In genomic region chr12:25501565-25501964, GRCh38 we compare ENCODE assay signal across 28 cellular contexts. TPM values are rescaled to one million over a fixed set of nuclear protein-coding genes. Genes with fewer than 3 reads are reported as not detected.
DNase-seq lines count a peak whose midpoint lies in the region; TF ChIP-seq lines count a peak whose summit lies in the region.
"Had no signal": no experiment of that assay in that cellular context is flagged by ENCODE, and none has a peak within 500 bp of the region (broad histone marks: within the 10 kb centered on the region; RNA-seq: fewer than 3 reads in every experiment).

No MANE protein-coding gene starts in this region.

- no peak for TF ChIP-seq CTCF in LNCaP clone FGC (IDR thresholded peaks at IDR 0.05; ENCODE audit: control insufficient read depth, extremely low read depth, insufficient read depth)

- intact Hi-C loops in activated naive CD4-positive, alpha-beta T cell treated with anti-CD3 and anti-CD28 coated beads for 36 hours (cut with micrococcal nuclease): no loop called here

- H3K4me3 Mint-ChIP-seq in activated naive CD4-positive, alpha-beta T cell treated with anti-CD3 and anti-CD28 coated beads for 36 hours: no peak overlapping the region
- H3K4me3 Mint-ChIP-seq: memory B cell; stimulated activated effector memory CD8-positive, alpha-beta T cell treated with anti-CD3 and anti-CD28 coated beads, Interleukin-12 subunit alpha, Interleukin-12 subunit beta, amount 100 ng/mL, for 72 hours; T-helper 17 cell had no signal

- H3K36me3 Mint-ChIP-seq in activated naive CD4-positive, alpha-beta T cell treated with anti-CD3 and anti-CD28 coated beads for 36 hours (ENCODE audit: low read depth): no peaks in the 10 kb centered on the region
- H3K36me3 Mint-ChIP-seq: memory B cell; stimulated activated effector memory CD8-positive, alpha-beta T cell treated with anti-CD3 and anti-CD28 coated beads, Interleukin-12 subunit alpha, Interleukin-12 subunit beta, amount 100 ng/mL, for 72 hours had no signal

- no peak overlapping the region for H3K27ac Mint-ChIP-seq in activated naive CD4-positive, alpha-beta T cell treated with anti-CD3 and anti-CD28 coated beads for 36 hours
- H3K27ac Mint-ChIP-seq: memory B cell; stimulated activated effector memory CD8-positive, alpha-beta T cell treated with anti-CD3 and anti-CD28 coated beads, Interleukin-12 subunit alpha, Interleukin-12 subunit beta, amount 100 ng/mL, for 72 hours; T-helper 17 cell had no signal

- no peaks in the 10 kb centered on the region for H3K27me3 Mint-ChIP-seq in activated naive CD4-positive, alpha-beta T cell treated with anti-CD3 and anti-CD28 coated beads for 36 hours (ENCODE audit: low read depth)

- no peak overlapping the region for H3K4me3 ChIP-seq in LNCaP clone FGC (ENCODE audit: low read depth, low read length)
- H3K4me3 ChIP-seq: BLaER1, heart left ventricle had no signal

- no peaks in the 10 kb centered on the region for H3K4me1 Mint-ChIP-seq in activated naive CD4-positive, alpha-beta T cell treated with anti-CD3 and anti-CD28 coated beads for 36 hours (ENCODE audit: low read depth)
- H3K4me1 Mint-ChIP-seq: memory B cell; stimulated activated effector memory CD8-positive, alpha-beta T cell treated with anti-CD3 and anti-CD28 coated beads, Interleukin-12 subunit alpha, Interleukin-12 subunit beta, amount 100 ng/mL, for 72 hours; T-helper 17 cell had no signal

- no peaks in the 10 kb centered on the region for H3K9me3 Mint-ChIP-seq in activated naive CD4-positive, alpha-beta T cell treated with anti-CD3 and anti-CD28 coated beads for 36 hours
- H3K9me3 Mint-ChIP-seq: memory B cell; stimulated activated effector memory CD8-positive, alpha-beta T cell treated with anti-CD3 and anti-CD28 coated beads, Interleukin-12 subunit alpha, Interleukin-12 subunit beta, amount 100 ng/mL, for 72 hours had no signal

- DNase-seq in EH (ENCODE audit: low read depth) (peak; percentile 43), LNCaP clone FGC (ENCODE audit: low read depth) (peak; percentile 19), astrocyte of the hippocampus (ENCODE audit: low read depth, low spot score) (peak; percentile 31), kidney glomerular epithelial cell (lab: John Stamatoyannopoulos, UW) (peak; percentile 80), DMS153 treated with DMSO at 0.1 percent for 48 hours (lab: John Stamatoyannopoulos, UW; ENCODE audit: unreplicated experiment) (no peak), NCI-H524 treated with DMSO at 0.1 percent for 48 hours (lab: John Stamatoyannopoulos, UW) (no peak), AML-193 (lab: John Stamatoyannopoulos, UW) (no peak)
- DNase-seq in activated naive CD4-positive, alpha-beta T cell treated with anti-CD3 and anti-CD28 coated beads for 36 hours: no peak
- DNase-seq: activated CD4-positive, alpha-beta T cell treated with anti-CD3 and anti-CD28 coated beads for 4 hours; activated naive CD4-positive, alpha-beta T cell; activated T-cell treated with anti-CD3 and anti-CD28 coated beads, Interleukin-2, amount 50 U/mL, for 48 hours; amniotic stem cell; dermis blood vessel endothelial cell; heart left ventricle; KBM-7; left cardiac atrium; NCI-H1436; NCI-H524; small intestine; substantia nigra; T-helper 17 cell had no signal

- CTCF ChIA-PET in activated naive CD4-positive, alpha-beta T cell treated with anti-CD3 and anti-CD28 coated beads for 36 hours (lab: Charles Lee): interaction anchor here (0.6 kb wide), 1 partner anchor 513 kb away, joined by 3 read pairs; no protein-coding TSS in a partner anchor

RNA-seq across cellular contexts. Expression of gene LMNTD1, which starts 51.5 kb away (rescaled TPM):
- not detected for total RNA-seq in activated naive CD4-positive, alpha-beta T cell treated with anti-CD3 and anti-CD28 coated beads for 36 hours
- total RNA-seq: A673; activated CD8-positive, alpha-beta memory T cell treated with anti-CD3 and anti-CD28 coated beads for 36 hours; dermis blood vessel endothelial cell; myocyte; SK-MEL-5; T-helper 17 cell had no signal

Comparison
In these comparisons a context has a peak if more than half of its experiments do, and no peak if none do; other contexts are left out.
1. DNase-seq: peak in EH (single experiment), LNCaP clone FGC (single experiment), astrocyte of the hippocampus (single experiment) and kidney glomerular epithelial cell (single experiment); none in DMS153 treated with DMSO at 0.1 percent for 48 hours (single experiment), activated naive CD4-positive, alpha-beta T cell treated with anti-CD3 and anti-CD28 coated beads for 36 hours (single experiment), NCI-H524 treated with DMSO at 0.1 percent for 48 hours (single experiment) and AML-193 (0 of 2).